ENCODE assay signal across 2 cellular contexts in the genomic region with DNA sequence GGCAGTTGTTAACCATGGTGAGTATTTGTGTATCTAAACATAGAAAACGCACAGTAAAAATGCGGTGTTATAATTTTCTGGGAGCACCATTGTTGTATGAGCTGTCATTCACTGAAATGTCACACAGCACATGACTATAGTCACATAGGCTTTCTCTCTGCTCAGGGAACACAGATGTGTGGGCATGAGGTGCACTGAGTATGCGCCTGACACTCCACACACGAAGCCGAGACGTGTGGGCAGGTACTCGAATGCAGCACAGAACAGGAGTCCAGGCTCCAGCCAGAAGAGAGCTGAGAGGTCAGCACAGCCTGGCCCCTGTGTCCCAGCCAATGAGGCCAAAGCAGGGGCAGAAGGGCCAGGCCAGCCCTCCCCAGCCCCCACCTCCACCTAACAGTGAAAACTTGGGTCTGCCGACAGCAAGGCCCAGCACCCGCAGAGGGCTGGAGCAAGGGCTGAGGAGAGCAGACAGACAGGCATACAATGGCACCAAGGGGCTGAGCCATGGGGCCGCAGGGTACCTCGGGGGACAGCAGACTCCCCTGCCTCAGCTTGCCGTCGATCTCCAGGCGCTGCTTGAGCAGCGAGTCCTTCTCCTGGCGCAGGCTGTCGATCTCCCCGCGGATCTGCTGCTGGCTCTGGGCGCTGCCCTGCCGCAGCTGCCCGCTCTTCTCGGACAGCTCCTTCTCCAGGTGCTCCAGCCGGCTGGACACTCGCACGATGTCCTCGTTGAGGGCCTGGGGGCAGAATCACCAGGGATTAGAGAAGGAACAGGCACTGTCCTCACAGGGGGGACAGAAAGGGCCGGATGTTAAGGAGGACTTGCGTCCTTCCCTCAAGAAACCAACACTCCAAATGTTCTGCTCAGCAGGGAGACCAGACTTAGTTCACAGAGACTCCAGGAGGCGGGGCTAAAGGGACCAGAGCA.
TF ChIP-seq lines count a peak whose summit lies in the region.

No MANE protein-coding gene starts in this region.

TF ChIP-seq in SK-N-SH, 30 proteins besides CTCF, POLR2A, EP300 and RAD21:
- TF ChIP-seq TEAD4 (IDR thresholded peaks at IDR 0.05; ENCODE audit: borderline replicate concordance, insufficient read depth) (no peak), TCF12 (IDR thresholded peaks at IDR 0.05) (no peak), YY1 (IDR thresholded peaks at IDR 0.05; ENCODE audit: low read depth) (no peak), MEF2A (IDR thresholded peaks at IDR 0.05; ENCODE audit: borderline replicate concordance, low read depth) (no peak), POLR2AphosphoS5 (IDR thresholded peaks at IDR 0.05; ENCODE audit: low read depth, low read length) (no peak), SMC3 (IDR thresholded peaks at IDR 0.05; ENCODE audit: low read depth, low read length) (no peak), GATA2 (CRISPR knock-in tag; IDR thresholded peaks at IDR 0.05) (no peak), RCOR1 (IDR thresholded peaks at IDR 0.05; ENCODE audit: low read length) (no peak), CHD2 (IDR thresholded peaks at IDR 0.05; ENCODE audit: low read length, partially characterized antibody) (no peak)
- TF ChIP-seq, protein P1, sequence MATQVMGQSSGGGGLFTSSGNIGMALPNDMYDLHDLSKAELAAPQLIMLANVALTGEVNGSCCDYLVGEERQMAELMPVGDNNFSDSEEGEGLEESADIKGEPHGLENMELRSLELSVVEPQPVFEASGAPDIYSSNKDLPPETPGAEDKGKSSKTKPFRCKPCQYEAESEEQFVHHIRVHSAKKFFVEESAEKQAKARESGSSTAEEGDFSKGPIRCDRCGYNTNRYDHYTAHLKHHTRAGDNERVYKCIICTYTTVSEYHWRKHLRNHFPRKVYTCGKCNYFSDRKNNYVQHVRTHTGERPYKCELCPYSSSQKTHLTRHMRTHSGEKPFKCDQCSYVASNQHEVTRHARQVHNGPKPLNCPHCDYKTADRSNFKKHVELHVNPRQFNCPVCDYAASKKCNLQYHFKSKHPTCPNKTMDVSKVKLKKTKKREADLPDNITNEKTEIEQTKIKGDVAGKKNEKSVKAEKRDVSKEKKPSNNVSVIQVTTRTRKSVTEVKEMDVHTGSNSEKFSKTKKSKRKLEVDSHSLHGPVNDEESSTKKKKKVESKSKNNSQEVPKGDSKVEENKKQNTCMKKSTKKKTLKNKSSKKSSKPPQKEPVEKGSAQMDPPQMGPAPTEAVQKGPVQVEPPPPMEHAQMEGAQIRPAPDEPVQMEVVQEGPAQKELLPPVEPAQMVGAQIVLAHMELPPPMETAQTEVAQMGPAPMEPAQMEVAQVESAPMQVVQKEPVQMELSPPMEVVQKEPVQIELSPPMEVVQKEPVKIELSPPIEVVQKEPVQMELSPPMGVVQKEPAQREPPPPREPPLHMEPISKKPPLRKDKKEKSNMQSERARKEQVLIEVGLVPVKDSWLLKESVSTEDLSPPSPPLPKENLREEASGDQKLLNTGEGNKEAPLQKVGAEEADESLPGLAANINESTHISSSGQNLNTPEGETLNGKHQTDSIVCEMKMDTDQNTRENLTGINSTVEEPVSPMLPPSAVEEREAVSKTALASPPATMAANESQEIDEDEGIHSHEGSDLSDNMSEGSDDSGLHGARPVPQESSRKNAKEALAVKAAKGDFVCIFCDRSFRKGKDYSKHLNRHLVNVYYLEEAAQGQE (IDR thresholded peaks at IDR 0.05; ENCODE audit: low read depth, low read length), result no peak
- TF ChIP-seq, protein P2, sequence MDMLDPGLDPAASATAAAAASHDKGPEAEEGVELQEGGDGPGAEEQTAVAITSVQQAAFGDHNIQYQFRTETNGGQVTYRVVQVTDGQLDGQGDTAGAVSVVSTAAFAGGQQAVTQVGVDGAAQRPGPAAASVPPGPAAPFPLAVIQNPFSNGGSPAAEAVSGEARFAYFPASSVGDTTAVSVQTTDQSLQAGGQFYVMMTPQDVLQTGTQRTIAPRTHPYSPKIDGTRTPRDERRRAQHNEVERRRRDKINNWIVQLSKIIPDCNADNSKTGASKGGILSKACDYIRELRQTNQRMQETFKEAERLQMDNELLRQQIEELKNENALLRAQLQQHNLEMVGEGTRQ (IDR thresholded peaks at IDR 0.05; ENCODE audit: borderline replicate concordance, low read depth, low read length), result no peak
- TF ChIP-seq, protein P3, sequence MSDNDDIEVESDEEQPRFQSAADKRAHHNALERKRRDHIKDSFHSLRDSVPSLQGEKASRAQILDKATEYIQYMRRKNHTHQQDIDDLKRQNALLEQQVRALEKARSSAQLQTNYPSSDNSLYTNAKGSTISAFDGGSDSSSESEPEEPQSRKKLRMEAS (IDR thresholded peaks at IDR 0.05; ENCODE audit: low read depth), result no peak
- TF ChIP-seq, protein P4, sequence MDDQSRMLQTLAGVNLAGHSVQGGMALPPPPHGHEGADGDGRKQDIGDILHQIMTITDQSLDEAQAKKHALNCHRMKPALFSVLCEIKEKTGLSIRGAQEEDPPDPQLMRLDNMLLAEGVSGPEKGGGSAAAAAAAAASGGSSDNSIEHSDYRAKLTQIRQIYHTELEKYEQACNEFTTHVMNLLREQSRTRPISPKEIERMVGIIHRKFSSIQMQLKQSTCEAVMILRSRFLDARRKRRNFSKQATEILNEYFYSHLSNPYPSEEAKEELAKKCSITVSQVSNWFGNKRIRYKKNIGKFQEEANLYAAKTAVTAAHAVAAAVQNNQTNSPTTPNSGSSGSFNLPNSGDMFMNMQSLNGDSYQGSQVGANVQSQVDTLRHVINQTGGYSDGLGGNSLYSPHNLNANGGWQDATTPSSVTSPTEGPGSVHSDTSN (IDR thresholded peaks at IDR 0.05), result no peak

TF ChIP-seq in SK-N-SH treated with all-trans-retinoic acid at 6 μM for 48 hours, 23 proteins besides CTCF, POLR2A, EP300 and RAD21:
- TF ChIP-seq TCF4 (CRISPR knock-in tag; IDR thresholded peaks at IDR 0.05; ENCODE audit: borderline replicate concordance), result no peak
- TF ChIP-seq, protein P5, sequence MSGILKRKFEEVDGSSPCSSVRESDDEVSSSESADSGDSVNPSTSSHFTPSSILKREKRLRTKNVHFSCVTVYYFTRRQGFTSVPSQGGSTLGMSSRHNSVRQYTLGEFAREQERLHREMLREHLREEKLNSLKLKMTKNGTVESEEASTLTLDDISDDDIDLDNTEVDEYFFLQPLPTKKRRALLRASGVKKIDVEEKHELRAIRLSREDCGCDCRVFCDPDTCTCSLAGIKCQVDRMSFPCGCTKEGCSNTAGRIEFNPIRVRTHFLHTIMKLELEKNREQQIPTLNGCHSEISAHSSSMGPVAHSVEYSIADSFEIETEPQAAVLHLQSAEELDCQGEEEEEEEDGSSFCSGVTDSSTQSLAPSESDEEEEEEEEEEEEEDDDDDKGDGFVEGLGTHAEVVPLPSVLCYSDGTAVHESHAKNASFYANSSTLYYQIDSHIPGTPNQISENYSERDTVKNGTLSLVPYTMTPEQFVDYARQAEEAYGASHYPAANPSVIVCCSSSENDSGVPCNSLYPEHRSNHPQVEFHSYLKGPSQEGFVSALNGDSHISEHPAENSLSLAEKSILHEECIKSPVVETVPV (CRISPR knock-in tag; IDR thresholded peaks at IDR 0.05), result no peak
- no peak for TF ChIP-seq GLIS3 (CRISPR knock-in tag; IDR thresholded peaks at IDR 0.05)
- no peak for TF ChIP-seq ZFP3 (CRISPR knock-in tag; IDR thresholded peaks at IDR 0.05)
- TF ChIP-seq, protein P6, sequence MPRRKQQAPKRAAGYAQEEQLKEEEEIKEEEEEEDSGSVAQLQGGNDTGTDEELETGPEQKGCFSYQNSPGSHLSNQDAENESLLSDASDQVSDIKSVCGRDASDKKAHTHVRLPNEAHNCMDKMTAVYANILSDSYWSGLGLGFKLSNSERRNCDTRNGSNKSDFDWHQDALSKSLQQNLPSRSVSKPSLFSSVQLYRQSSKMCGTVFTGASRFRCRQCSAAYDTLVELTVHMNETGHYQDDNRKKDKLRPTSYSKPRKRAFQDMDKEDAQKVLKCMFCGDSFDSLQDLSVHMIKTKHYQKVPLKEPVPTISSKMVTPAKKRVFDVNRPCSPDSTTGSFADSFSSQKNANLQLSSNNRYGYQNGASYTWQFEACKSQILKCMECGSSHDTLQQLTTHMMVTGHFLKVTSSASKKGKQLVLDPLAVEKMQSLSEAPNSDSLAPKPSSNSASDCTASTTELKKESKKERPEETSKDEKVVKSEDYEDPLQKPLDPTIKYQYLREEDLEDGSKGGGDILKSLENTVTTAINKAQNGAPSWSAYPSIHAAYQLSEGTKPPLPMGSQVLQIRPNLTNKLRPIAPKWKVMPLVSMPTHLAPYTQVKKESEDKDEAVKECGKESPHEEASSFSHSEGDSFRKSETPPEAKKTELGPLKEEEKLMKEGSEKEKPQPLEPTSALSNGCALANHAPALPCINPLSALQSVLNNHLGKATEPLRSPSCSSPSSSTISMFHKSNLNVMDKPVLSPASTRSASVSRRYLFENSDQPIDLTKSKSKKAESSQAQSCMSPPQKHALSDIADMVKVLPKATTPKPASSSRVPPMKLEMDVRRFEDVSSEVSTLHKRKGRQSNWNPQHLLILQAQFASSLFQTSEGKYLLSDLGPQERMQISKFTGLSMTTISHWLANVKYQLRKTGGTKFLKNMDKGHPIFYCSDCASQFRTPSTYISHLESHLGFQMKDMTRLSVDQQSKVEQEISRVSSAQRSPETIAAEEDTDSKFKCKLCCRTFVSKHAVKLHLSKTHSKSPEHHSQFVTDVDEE (CRISPR knock-in tag; IDR thresholded peaks at IDR 0.05), result no peak
- no peak for TF ChIP-seq PPARA (CRISPR knock-in tag; IDR thresholded peaks at IDR 0.05; ENCODE audit: borderline replicate concordance)
- no peak for TF ChIP-seq SNAI2 (CRISPR knock-in tag; IDR thresholded peaks at IDR 0.05)
- no peak for TF ChIP-seq ARNTL (CRISPR knock-in tag; IDR thresholded peaks at IDR 0.05; ENCODE audit: borderline replicate concordance, low read depth)
- TF ChIP-seq TOX (CRISPR knock-in tag; IDR thresholded peaks at IDR 0.05; ENCODE audit: borderline replicate concordance), result no peak
- no peak for TF ChIP-seq RARB (CRISPR knock-in tag; IDR thresholded peaks at IDR 0.05)
- no peak for TF ChIP-seq ESRRG (CRISPR knock-in tag; IDR thresholded peaks at IDR 0.05)
- TF ChIP-seq, protein P7, sequence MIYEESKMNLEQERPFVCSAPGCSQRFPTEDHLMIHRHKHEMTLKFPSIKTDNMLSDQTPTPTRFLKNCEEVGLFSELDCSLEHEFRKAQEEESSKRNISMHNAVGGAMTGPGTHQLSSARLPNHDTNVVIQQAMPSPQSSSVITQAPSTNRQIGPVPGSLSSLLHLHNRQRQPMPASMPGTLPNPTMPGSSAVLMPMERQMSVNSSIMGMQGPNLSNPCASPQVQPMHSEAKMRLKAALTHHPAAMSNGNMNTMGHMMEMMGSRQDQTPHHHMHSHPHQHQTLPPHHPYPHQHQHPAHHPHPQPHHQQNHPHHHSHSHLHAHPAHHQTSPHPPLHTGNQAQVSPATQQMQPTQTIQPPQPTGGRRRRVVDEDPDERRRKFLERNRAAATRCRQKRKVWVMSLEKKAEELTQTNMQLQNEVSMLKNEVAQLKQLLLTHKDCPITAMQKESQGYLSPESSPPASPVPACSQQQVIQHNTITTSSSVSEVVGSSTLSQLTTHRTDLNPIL (CRISPR knock-in tag; IDR thresholded peaks at IDR 0.05; ENCODE audit: low read depth), result no peak
- TF ChIP-seq ZNF565 (CRISPR knock-in tag; conservative IDR thresholded peaks at IDR 0.05; ENCODE audit: low read depth), result no peak
- no peak for TF ChIP-seq BACH2 (CRISPR knock-in tag; IDR thresholded peaks at IDR 0.05; ENCODE audit: borderline replicate concordance)
- TF ChIP-seq, protein P8, sequence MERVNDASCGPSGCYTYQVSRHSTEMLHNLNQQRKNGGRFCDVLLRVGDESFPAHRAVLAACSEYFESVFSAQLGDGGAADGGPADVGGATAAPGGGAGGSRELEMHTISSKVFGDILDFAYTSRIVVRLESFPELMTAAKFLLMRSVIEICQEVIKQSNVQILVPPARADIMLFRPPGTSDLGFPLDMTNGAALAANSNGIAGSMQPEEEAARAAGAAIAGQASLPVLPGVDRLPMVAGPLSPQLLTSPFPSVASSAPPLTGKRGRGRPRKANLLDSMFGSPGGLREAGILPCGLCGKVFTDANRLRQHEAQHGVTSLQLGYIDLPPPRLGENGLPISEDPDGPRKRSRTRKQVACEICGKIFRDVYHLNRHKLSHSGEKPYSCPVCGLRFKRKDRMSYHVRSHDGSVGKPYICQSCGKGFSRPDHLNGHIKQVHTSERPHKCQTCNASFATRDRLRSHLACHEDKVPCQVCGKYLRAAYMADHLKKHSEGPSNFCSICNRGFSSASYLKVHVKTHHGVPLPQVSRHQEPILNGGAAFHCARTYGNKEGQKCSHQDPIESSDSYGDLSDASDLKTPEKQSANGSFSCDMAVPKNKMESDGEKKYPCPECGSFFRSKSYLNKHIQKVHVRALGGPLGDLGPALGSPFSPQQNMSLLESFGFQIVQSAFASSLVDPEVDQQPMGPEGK (CRISPR knock-in tag; IDR thresholded peaks at IDR 0.05; ENCODE audit: borderline replicate concordance), result no peak
- TF ChIP-seq, protein P9, sequence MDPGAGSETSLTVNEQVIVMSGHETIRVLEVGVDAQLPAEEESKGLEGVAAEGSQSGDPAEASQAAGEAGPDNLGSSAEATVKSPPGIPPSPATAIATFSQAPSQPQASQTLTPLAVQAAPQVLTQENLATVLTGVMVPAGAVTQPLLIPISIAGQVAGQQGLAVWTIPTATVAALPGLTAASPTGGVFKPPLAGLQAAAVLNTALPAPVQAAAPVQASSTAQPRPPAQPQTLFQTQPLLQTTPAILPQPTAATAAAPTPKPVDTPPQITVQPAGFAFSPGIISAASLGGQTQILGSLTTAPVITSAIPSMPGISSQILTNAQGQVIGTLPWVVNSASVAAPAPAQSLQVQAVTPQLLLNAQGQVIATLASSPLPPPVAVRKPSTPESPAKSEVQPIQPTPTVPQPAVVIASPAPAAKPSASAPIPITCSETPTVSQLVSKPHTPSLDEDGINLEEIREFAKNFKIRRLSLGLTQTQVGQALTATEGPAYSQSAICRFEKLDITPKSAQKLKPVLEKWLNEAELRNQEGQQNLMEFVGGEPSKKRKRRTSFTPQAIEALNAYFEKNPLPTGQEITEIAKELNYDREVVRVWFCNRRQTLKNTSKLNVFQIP (CRISPR knock-in tag; IDR thresholded peaks at IDR 0.05; ENCODE audit: borderline replicate concordance, low read depth), result no peak
- TF ChIP-seq ZNF8 (CRISPR knock-in tag; IDR thresholded peaks at IDR 0.05), result no peak
- no peak for TF ChIP-seq ISL1 (CRISPR knock-in tag; IDR thresholded peaks at IDR 0.05)
